In the genomic region with DNA sequence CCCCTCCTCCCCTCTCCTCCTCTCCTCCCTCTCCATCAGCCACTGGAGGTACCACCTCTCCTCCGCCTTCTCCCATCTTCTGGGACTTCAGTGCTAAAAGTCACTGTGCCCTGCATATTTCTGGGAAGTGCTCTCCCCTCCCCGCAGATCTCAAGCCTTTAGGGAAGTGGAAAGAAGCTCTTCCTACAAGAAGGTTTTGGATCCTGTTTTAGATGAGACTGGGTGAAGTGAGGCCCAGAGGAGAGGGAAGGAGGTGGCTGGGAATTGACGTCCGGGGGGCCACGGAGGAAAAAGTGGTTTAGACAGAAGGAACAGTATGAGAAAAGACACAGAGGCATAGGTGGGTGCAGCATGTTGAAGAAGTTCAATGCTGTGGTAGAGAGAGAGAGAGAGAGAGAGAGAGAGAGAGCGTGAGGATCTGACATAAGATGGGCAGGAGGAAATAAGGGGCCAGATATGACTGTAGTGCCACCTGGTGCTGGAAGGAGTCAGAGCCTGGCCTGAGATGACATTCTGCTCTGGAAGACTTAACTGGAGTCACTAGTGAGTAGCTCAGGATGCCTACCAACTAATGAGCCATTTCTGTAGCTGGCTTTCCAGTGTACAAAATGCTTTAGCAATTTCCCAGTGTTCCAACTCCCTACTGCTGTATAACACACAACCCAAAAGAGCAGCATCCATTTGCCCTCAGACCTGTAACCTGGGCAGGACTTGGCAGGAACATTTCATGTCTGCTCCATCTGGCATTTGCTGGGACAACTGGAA, we compare ENCODE assay signal across 8 cellular contexts. TPM values are rescaled to one million over a fixed set of nuclear protein-coding genes. Genes with fewer than 3 reads are reported as not detected.
DNase-seq lines count a peak whose midpoint lies in the region; ATAC-seq and TF ChIP-seq lines count a peak whose summit lies in the region.

No MANE protein-coding gene starts in this region.

- H3F3A ChIP-seq in SU-DHL-6 (ENCODE audit: insufficient read depth), result no peaks in the 10 kb centered on the region

- no peaks in the 10 kb centered on the region for H3K79me2 ChIP-seq in SU-DHL-6 (ENCODE audit: insufficient read depth, low read length)

- no peaks in the 10 kb centered on the region for H3K36me3 ChIP-seq in SU-DHL-6 (ENCODE audit: low read length)
- H3K36me3 ChIP-seq in lower lobe of right lung, result no peaks in the 10 kb centered on the region
- H3K36me3 ChIP-seq in suprapubic skin, result no peaks in the 10 kb centered on the region

- TF ChIP-seq EP300 in suprapubic skin (IDR thresholded peaks at IDR 0.05), result no peak

- no peaks in the 10 kb centered on the region for H3K9me3 ChIP-seq in SU-DHL-6 (ENCODE audit: insufficient read depth, low read length)
- H3K9me3 ChIP-seq in lower lobe of right lung, result no peaks in the 10 kb centered on the region
- H3K9me3 ChIP-seq in suprapubic skin, result no peaks in the 10 kb centered on the region

- H4K20me1 ChIP-seq in SU-DHL-6 (ENCODE audit: low read depth, low read length), result no peaks in the 10 kb centered on the region

- H3K9ac ChIP-seq in SU-DHL-6 (ENCODE audit: low read length), result no peak overlapping the region

- DNase-seq in CD1c-positive myeloid dendritic cell (ENCODE audit: extremely low spot score) (peak; percentile 82), NAMALWA (ENCODE audit: low spot score) (peak; percentile 78), dedifferentiated amniotic fluid mesenchymal stem cell (ENCODE audit: extremely low spot score) (peak; percentile 77), lower lobe of right lung (no peak), suprapubic skin (ENCODE audit: low spot score in 2 of 2) (no peak)

- H3K27me3 ChIP-seq in SU-DHL-6 (ENCODE audit: low read length) (no peaks in the 10 kb centered on the region), lower lobe of right lung (ENCODE audit: low read depth) (no peaks in the 10 kb centered on the region), suprapubic skin (no peaks in the 10 kb centered on the region)

- intact Hi-C loops in lower lobe of right lung (cut with DNase I), result no loop called here

- H3K4me3 ChIP-seq in SU-DHL-6 (ENCODE audit: insufficient read depth, low read length, poor library complexity, severe bottlenecking), result no peak overlapping the region
- H3K4me3 ChIP-seq in lower lobe of right lung, result no peak overlapping the region
- no peak overlapping the region for H3K4me3 ChIP-seq in suprapubic skin

- peak; percentile 20 for TF ChIP-seq CTCF in SU-DHL-6 (IDR thresholded peaks at IDR 0.05; ENCODE audit: insufficient read depth, low read length, poor library complexity, severe bottlenecking)
- TF ChIP-seq CTCF in lower lobe of right lung (IDR thresholded peaks at IDR 0.05), result peak; percentile 55
- peak; percentile 11 to 36 for TF ChIP-seq CTCF in suprapubic skin (IDR thresholded peaks at IDR 0.05)

- no peak overlapping the region for H3K27ac ChIP-seq in SU-DHL-6 (ENCODE audit: low read depth, low read length)
- no peak overlapping the region for H3K27ac ChIP-seq in lower lobe of right lung
- no peak overlapping the region for H3K27ac ChIP-seq in suprapubic skin

- no peaks in the 10 kb centered on the region for H3K9me2 ChIP-seq in SU-DHL-6 (replicated peaks; ENCODE audit: insufficient read depth, low read length)

- no peak overlapping the region for H3K4me2 ChIP-seq in SU-DHL-6 (ENCODE audit: low read depth, low read length, poor library complexity, severe bottlenecking)

- H2AFZ ChIP-seq in SU-DHL-6 (ENCODE audit: low read depth, low read length, severe bottlenecking), result peak overlapping the region; percentile 45

- ATAC-seq in GM18868 (IDR thresholded peaks at IDR 0.05; ENCODE audit: unreplicated experiment) (peak; percentile 77), lower lobe of right lung (peak; percentile 86 to 87), GM19452 (IDR thresholded peaks at IDR 0.05; ENCODE audit: unreplicated experiment) (no peak)

- TF ChIP-seq POLR2A in suprapubic skin (IDR thresholded peaks at IDR 0.05), result no peak

- WGBS in suprapubic skin, result 29% methylated on average over 6 of the region's 6 CpGs

- H3K4me1 ChIP-seq in lower lobe of right lung (peaks cover 4% of the 10 kb centered on the region), suprapubic skin (peaks cover 8% of the 10 kb centered on the region)

RNA-seq across cellular contexts. Expression of a gene that starts 16.7 kb away (rescaled TPM):
- total RNA-seq in lower lobe of right lung (5.2 TPM), suprapubic skin (1 to 10 TPM; 1.4 to 7.0 (median 3.2) TPM)

RNA-seq across cellular contexts. Expression of a gene that starts 24.8 kb away (rescaled TPM):
- 105 TPM for total RNA-seq in lower lobe of right lung
- 10 to 100 TPM; 77.8 to 81.3 (median 79.5) TPM for total RNA-seq in suprapubic skin

Comparison
In these comparisons a context has a peak if more than half of its experiments do, and no peak if none do; other contexts are left out.
1. DNase-seq: peak in CD1c-positive myeloid dendritic cell (single experiment), NAMALWA (single experiment) and dedifferentiated amniotic fluid mesenchymal stem cell (single experiment); none in lower lobe of right lung (single experiment) and suprapubic skin (0 of 2).
2. Peak in every context shown above with its lines, with median percentiles within 50 percentile points of each other: CTCF ChIP-seq.